14 cellular contexts compared by ENCODE assay signal in the genomic region with DNA sequence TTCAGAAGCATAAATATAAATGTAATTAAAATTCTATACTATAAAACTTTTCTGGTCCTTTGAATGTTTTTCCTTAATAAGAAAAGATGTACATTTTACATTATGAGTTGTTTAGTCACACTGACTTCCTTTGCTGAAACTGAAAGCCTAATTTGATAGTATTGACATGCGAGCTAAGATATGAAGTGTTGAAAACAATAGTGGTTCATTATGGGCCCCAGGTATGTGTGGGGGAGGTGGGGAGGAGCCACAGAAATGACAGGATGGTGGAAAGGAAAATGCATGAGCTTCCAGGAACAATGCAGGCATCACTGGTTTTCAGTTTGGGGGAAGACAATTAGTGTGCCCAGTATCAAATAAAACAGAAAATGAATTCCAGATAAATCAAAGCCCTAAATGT. TPM values are rescaled to one million over a fixed set of nuclear protein-coding genes. Genes with fewer than 3 reads are reported as not detected.
DNase-seq lines count a peak whose midpoint lies in the region; ATAC-seq and TF ChIP-seq lines count a peak whose summit lies in the region.
"Had no signal": no experiment of that assay in that cellular context is flagged by ENCODE, and none has a peak within 500 bp of the region (broad histone marks: within the 10 kb centered on the region; RNA-seq: fewer than 3 reads in every experiment).

No MANE protein-coding gene starts in this region.

- no peaks in the 10 kb centered on the region for H3K9me2 ChIP-seq in GM23248 (ENCODE audit: insufficient read depth)

- H3K4me1 Mint-ChIP-seq in CD4-positive, CD25-positive, alpha-beta regulatory T cell: peaks cover 11 to 25% (median 21%) of the 10 kb centered on the region in 4 donors
- peaks cover 12 to 14% of the 10 kb centered on the region in 2 donors for H3K4me1 Mint-ChIP-seq in effector memory CD8-positive, alpha-beta T cell (ENCODE audit: low read depth in 2 of 2)

- TF ChIP-seq CTCF in GM13976 (IDR thresholded peaks at IDR 0.05; ENCODE audit: borderline replicate concordance, control extremely low read depth, extremely low read depth, insufficient read depth, missing control alignments): no peak

- no peaks in the 10 kb centered on the region for H3K9me3 Mint-ChIP-seq in CD4-positive, CD25-positive, alpha-beta regulatory T cell
- H3K9me3 Mint-ChIP-seq in effector memory CD8-positive, alpha-beta T cell: no peaks in the 10 kb centered on the region

- ATAC-seq in CD4-positive, CD25-positive, alpha-beta regulatory T cell (ENCODE audit: low read depth in 2 of 2): peak in 1 of 2 donors; percentile 31
- no peak for ATAC-seq in effector memory CD8-positive, alpha-beta T cell (replicated peaks)
- ATAC-seq in HG03520 (IDR thresholded peaks at IDR 0.05; ENCODE audit: unreplicated experiment) (no peak), HG02623 (IDR thresholded peaks at IDR 0.05; ENCODE audit: unreplicated experiment) (no peak)
- ATAC-seq: pancreas had no signal

- H3K36me3 ChIP-seq in CD4-positive, CD25-positive, alpha-beta regulatory T cell (ENCODE audit: control insufficient read depth, insufficient read depth, low read length): no peaks in the 10 kb centered on the region
- H3K36me3 ChIP-seq in GM23248 (ENCODE audit: low read depth): 0 out of 2 replicates have a peak, but pooled peaks cover 3% of the 10 kb centered on the region
- H3K36me3 ChIP-seq: BE2C, pancreas had no signal

- DNase-seq in CD4-positive, CD25-positive, alpha-beta regulatory T cell: peak in 1 of 3 donors; percentile 55
- peak; percentile 27 for DNase-seq in GM13976 (ENCODE audit: low spot score)
- DNase-seq in effector memory CD8-positive, alpha-beta T cell: no peak
- no peak for DNase-seq in retina
- DNase-seq in GM23248: no peak
- DNase-seq: activated CD4-positive, alpha-beta T cell treated with anti-CD3 and anti-CD28 coated beads, Interleukin-2, amount 50 U/mL, for 4 hours; BE2C; OCI-M1; pancreas; stomach had no signal

- no peak overlapping the region for H3K4me3 ChIP-seq in CD4-positive, CD25-positive, alpha-beta regulatory T cell (ENCODE audit: low read depth, low read length)
- no peak overlapping the region for H3K4me3 ChIP-seq in GM23248
- H3K4me3 ChIP-seq: pancreas, stomach had no signal

- no peaks in the 10 kb centered on the region for H3K27me3 ChIP-seq in CD4-positive, CD25-positive, alpha-beta regulatory T cell (ENCODE audit: control insufficient read depth, insufficient read depth, low read length)
- H3K27me3 ChIP-seq in GM23248 (replicated peaks; ENCODE audit: insufficient read depth): no peaks in the 10 kb centered on the region
- H3K27me3 ChIP-seq: BE2C, pancreas, stomach had no signal

- TF ChIP-seq EP300 in Ishikawa (IDR thresholded peaks at IDR 0.05; ENCODE audit: borderline replicate concordance): no peak

- H3K27me3 Mint-ChIP-seq in CD4-positive, CD25-positive, alpha-beta regulatory T cell: no peaks in the 10 kb centered on the region
- no peaks in the 10 kb centered on the region for H3K27me3 Mint-ChIP-seq in effector memory CD8-positive, alpha-beta T cell

- no peaks in the 10 kb centered on the region for H3K9me3 ChIP-seq in CD4-positive, CD25-positive, alpha-beta regulatory T cell (ENCODE audit: control insufficient read depth in 2 of 2, low read length in 2 of 2)
- H3K9me3 ChIP-seq in GM23248 (ENCODE audit: low read depth): no peaks in the 10 kb centered on the region
- H3K9me3 ChIP-seq: BE2C, pancreas, stomach had no signal

- H3K27ac ChIP-seq in CD4-positive, CD25-positive, alpha-beta regulatory T cell (ENCODE audit: insufficient read depth, low read length, poor library complexity, severe bottlenecking): no peak overlapping the region
- H3K27ac ChIP-seq in GM23248: no peak overlapping the region
- H3K27ac ChIP-seq: pancreas, stomach had no signal

- peak overlapping the region in 2 of 3 donors; percentile 21 to 58 for H3K27ac Mint-ChIP-seq in CD4-positive, CD25-positive, alpha-beta regulatory T cell
- H3K27ac Mint-ChIP-seq in effector memory CD8-positive, alpha-beta T cell: peak overlapping the region in 1 of 2 donors; percentile 2

- peaks cover 14% of the 10 kb centered on the region for H3K36me3 Mint-ChIP-seq in CD4-positive, CD25-positive, alpha-beta regulatory T cell
- H3K36me3 Mint-ChIP-seq in effector memory CD8-positive, alpha-beta T cell (ENCODE audit: insufficient read depth): no peaks in the 10 kb centered on the region

- H3K4me2 ChIP-seq in GM23248 (ENCODE audit: unreplicated experiment): no peak overlapping the region

- H3F3A ChIP-seq in GM23248 (ENCODE audit: insufficient read depth): no peaks in the 10 kb centered on the region

- in situ Hi-C loops in GM13976 (cut with MboI; ENCODE audit: low sequenced_read_pairs, unreplicated experiment) (no loop called here), GM23248 (cut with MboI) (no loop called here)

- peak overlapping the region in 1 of 4 donors; percentile 3 for H3K4me3 Mint-ChIP-seq in CD4-positive, CD25-positive, alpha-beta regulatory T cell
- peak overlapping the region; percentile 7 to 11 for H3K4me3 Mint-ChIP-seq in effector memory CD8-positive, alpha-beta T cell

- no peaks in the 10 kb centered on the region for H4K20me1 ChIP-seq in GM23248 (ENCODE audit: insufficient read depth)

- peaks cover 10% of the 10 kb centered on the region for H3K4me1 ChIP-seq in CD4-positive, CD25-positive, alpha-beta regulatory T cell (ENCODE audit: control insufficient read depth, insufficient read depth, low read length, poor library complexity, severe bottlenecking)
- no peaks in the 10 kb centered on the region for H3K4me1 ChIP-seq in GM23248 (ENCODE audit: insufficient read depth)
- H3K4me1 ChIP-seq: BE2C, pancreas, stomach had no signal

- H2AFZ ChIP-seq in GM23248: no peak overlapping the region

- no peak overlapping the region for H3K9ac ChIP-seq in GM23248

- no peaks in the 10 kb centered on the region for H3K79me2 ChIP-seq in GM23248 (ENCODE audit: insufficient read depth)

- no peak for TF ChIP-seq RAD21 in Ishikawa (IDR thresholded peaks at IDR 0.05; ENCODE audit: low read depth)

- 89 to 97% methylated on average over 1 of the region's 1 CpG for WGBS in GM23248 (ENCODE audit: low coverage in 1 of 2, low lambda C conversion rate in 2 of 2, missing lambda C conversion rate in 2 of 2), 2 experiments

TF ChIP-seq in Ishikawa, 13 proteins besides CTCF, POLR2A, EP300 and RAD21:
- TF ChIP-seq ZBTB7A (IDR thresholded peaks at IDR 0.05; ENCODE audit: low read depth) (no peak), NFIC (IDR thresholded peaks at IDR 0.05) (no peak), TAF1 (IDR thresholded peaks at IDR 0.05; ENCODE audit: low read depth) (no peak), EGR1 (IDR thresholded peaks at IDR 0.05) (0 out of 2 replicates have a peak, but pooled peaks have one; percentile 34), TCF12 (IDR thresholded peaks at IDR 0.05; ENCODE audit: low read depth) (no peak), TEAD4 (IDR thresholded peaks at IDR 0.05) (0 out of 2 replicates have a peak, but pooled peaks have one; percentile 11), YY1 (IDR thresholded peaks at IDR 0.05; ENCODE audit: low read depth) (no peak), CREB1 (IDR thresholded peaks at IDR 0.05; ENCODE audit: low read depth) (no peak), CEBPB (IDR thresholded peaks at IDR 0.05) (no peak), REST (IDR thresholded peaks at IDR 0.05; ENCODE audit: low read depth) (no peak), FOXM1 (IDR thresholded peaks at IDR 0.05; ENCODE audit: borderline replicate concordance, low read depth) (no peak)
- TF ChIP-seq, protein P1, sequence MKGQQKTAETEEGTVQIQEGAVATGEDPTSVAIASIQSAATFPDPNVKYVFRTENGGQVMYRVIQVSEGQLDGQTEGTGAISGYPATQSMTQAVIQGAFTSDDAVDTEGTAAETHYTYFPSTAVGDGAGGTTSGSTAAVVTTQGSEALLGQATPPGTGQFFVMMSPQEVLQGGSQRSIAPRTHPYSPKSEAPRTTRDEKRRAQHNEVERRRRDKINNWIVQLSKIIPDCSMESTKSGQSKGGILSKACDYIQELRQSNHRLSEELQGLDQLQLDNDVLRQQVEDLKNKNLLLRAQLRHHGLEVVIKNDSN (IDR thresholded peaks at IDR 0.05): no peak
- TF ChIP-seq, protein P2, sequence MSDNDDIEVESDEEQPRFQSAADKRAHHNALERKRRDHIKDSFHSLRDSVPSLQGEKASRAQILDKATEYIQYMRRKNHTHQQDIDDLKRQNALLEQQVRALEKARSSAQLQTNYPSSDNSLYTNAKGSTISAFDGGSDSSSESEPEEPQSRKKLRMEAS (IDR thresholded peaks at IDR 0.05): no peak
TF ChIP-seq in Ishikawa: peak in this region for 2.

RNA-seq across cellular contexts. Expression of gene RLN1, which starts 35.4 kb away (rescaled TPM):
- total RNA-seq in CD4-positive, CD25-positive, alpha-beta regulatory T cell: 1.5 TPM
- polyA plus RNA-seq in CD4-positive, CD25-positive, alpha-beta regulatory T cell: 1 to 10 TPM in 3 of 4 donors, under 1 TPM in 1; 0.79 to 3.2 (median 2.8) TPM
- not detected in 2 replicates for total RNA-seq in GM23248 (2014; rRNA removed; shearing (Covaris generic))
- polyA plus RNA-seq in GM23248 (2016; fragmentation: Nextera tagmentation; extraction: Ambion mirVana): not detected in 2 replicates
- total RNA-seq: HT-29, pancreas, stomach had no signal
- polyA plus RNA-seq: pancreas had no signal
